Comparison of ENCODE assay signal across 8 cellular contexts in genomic region chr18:54357660-54358494, GRCh38. TPM values are rescaled to one million over a fixed set of nuclear protein-coding genes. Genes with fewer than 3 reads are reported as not detected.
DNase-seq lines count a peak whose midpoint lies in the region; FAIRE-seq and TF ChIP-seq lines count a peak whose summit lies in the region.

TSS of gene C18orf54 (plus strand) at chr18:54357906. CDS start at chr18:54360573, 2,667 bp downstream.
TSS of gene STARD6 (minus strand) at chr18:54357858. CDS start at chr18:54354573, 3,285 bp downstream.

- H2AFZ ChIP-seq in neural progenitor cell (replicated peaks) = peak within 1 kb of the TSS; percentile 80

- peak within 1 kb of the TSS; percentile 93 for H3K4me3 ChIP-seq in H7 (ENCODE audit: insufficient read depth, low read depth, low read length)
- H3K4me3 ChIP-seq in foreskin fibroblast (ENCODE audit: low read depth in 1 of 2, low read length in 2 of 2) = peak within 1 kb of the TSS; percentile 87 to 97
- peak within 1 kb of the TSS; percentile 94 for H3K4me3 ChIP-seq in neural progenitor cell
- H3K4me3 ChIP-seq in stomach smooth muscle (ENCODE audit: low read length in 2 of 2) = peak within 1 kb of the TSS; percentile 89

- H3K27ac Mint-ChIP-seq in neural progenitor cell = peak within 1 kb of the TSS; percentile 98

- H3K9me3 Mint-ChIP-seq in neural progenitor cell = peaks cover 3% of the 10 kb centered on the region

- H3K27me3 ChIP-seq in H7 (ENCODE audit: control insufficient read depth, insufficient read depth, low read length) = no peaks in the 10 kb centered on the region
- no peaks in the 10 kb centered on the region for H3K27me3 ChIP-seq in neural progenitor cell
- peaks cover 0 to 5% of the 10 kb centered on the region in 2 donors for H3K27me3 ChIP-seq in stomach smooth muscle (ENCODE audit: control insufficient read depth in 1 of 2, insufficient read depth in 2 of 2, low read length in 2 of 2)

- CTCF ChIA-PET in RWPE1 (lab: Yijun Ruan, JAX) = interaction anchor here (0.7 kb wide), 1 partner anchor 18 kb away, joined by 3 read pairs; no protein-coding TSS in a partner anchor

- peaks cover 10% of the 10 kb centered on the region for H3F3A ChIP-seq in neural progenitor cell (ENCODE audit: low read depth)

- peaks cover 3% of the 10 kb centered on the region for H3K27me3 Mint-ChIP-seq in neural progenitor cell (ENCODE audit: insufficient read depth, low read depth)

- POLR2A ChIA-PET in RWPE1 (lab: Yijun Ruan, JAX; ENCODE audit: low non-redundant PET) = no interaction called here

- TF ChIP-seq CTCF in RWPE1 (conservative IDR thresholded peaks at IDR 0.05; ENCODE audit: low read depth) (peak; percentile 56), foreskin fibroblast (IDR thresholded peaks at IDR 0.05; ENCODE audit: low read depth, low read length) (peak; percentile 19), neural progenitor cell (IDR thresholded peaks at IDR 0.05) (peak; percentile 70)

- H3K79me2 ChIP-seq in neural progenitor cell (ENCODE audit: low read depth) = peaks cover 49% of the 10 kb centered on the region

- DNase-seq in H7 (peak; percentile 92), LoVo (ENCODE audit: low spot score) (peak; percentile 91), RWPE1 (ENCODE audit: low spot score) (peak; percentile 86), foreskin fibroblast (peak; percentile 86 to 96), neural progenitor cell (ENCODE audit: low spot score) (peak; percentile 97)
- peak; percentile 89 for DNase-seq in activated effector memory CD4-positive, alpha-beta T cell treated with Interleukin-2 at 50 U/mL for 16 hours

- peaks cover 17% of the 10 kb centered on the region for H3K36me3 Mint-ChIP-seq in neural progenitor cell

- H3K4me1 Mint-ChIP-seq in neural progenitor cell = peaks cover 15% of the 10 kb centered on the region

- FAIRE-seq in G401.6 (lab: Jason Lieb, UNC) = peak; percentile 33

- H3K4me1 ChIP-seq in neural progenitor cell (peaks cover 24% of the 10 kb centered on the region), stomach smooth muscle (ENCODE audit: control insufficient read depth, insufficient read depth, low read length) (peaks cover 8% of the 10 kb centered on the region)

- H3K36me3 ChIP-seq in H7 (replicated peaks; ENCODE audit: control insufficient read depth, insufficient read depth, low read length) (peaks cover 7% of the 10 kb centered on the region), neural progenitor cell (peaks cover 24% of the 10 kb centered on the region), stomach smooth muscle (ENCODE audit: control insufficient read depth in 2 of 2, insufficient read depth in 2 of 2, low read length in 2 of 2) (no peaks in the 10 kb centered on the region)

- H3K9me3 ChIP-seq in neural progenitor cell (ENCODE audit: low read depth) = no peaks in the 10 kb centered on the region
- no peaks in the 10 kb centered on the region for H3K9me3 ChIP-seq in stomach smooth muscle (ENCODE audit: control insufficient read depth in 2 of 2, low read length in 2 of 2)

- H3K9ac ChIP-seq in neural progenitor cell (peak within 1 kb of the TSS; percentile 61), stomach smooth muscle (ENCODE audit: low read length in 2 of 2) (peak within 1 kb of the TSS; percentile 66 to 78)

- no peaks in the 10 kb centered on the region for H4K20me1 ChIP-seq in neural progenitor cell (ENCODE audit: low read depth)

- H3K27ac ChIP-seq in RWPE1 (peak within 1 kb of the TSS; percentile 86), neural progenitor cell (peak within 1 kb of the TSS; percentile 77), stomach smooth muscle (ENCODE audit: low read length) (no peak within 1 kb of the TSS)

- peak within 1 kb of the TSS; percentile 99 for H3K4me3 Mint-ChIP-seq in neural progenitor cell

- peak within 1 kb of the TSS; percentile 81 for H3K4me2 ChIP-seq in neural progenitor cell

RNA-seq across cellular contexts. Expression of gene C18orf54, which starts in this region (rescaled TPM):
- total RNA-seq in H7 (2014; rRNA removed; shearing (Covaris generic)) = 10.3 and 13.4 TPM in 2 replicates
- total RNA-seq in neural progenitor cell (ENCODE audit: low replicate concordance) = 21.5 and 40.1 TPM in 2 replicates

RNA-seq across cellular contexts. Expression of gene STARD6, which starts in this region (rescaled TPM):
- total RNA-seq in H7 (2014; rRNA removed; shearing (Covaris generic)) = not detected in 2 replicates
- not detected in 2 replicates for total RNA-seq in neural progenitor cell (ENCODE audit: low replicate concordance)

Comparison
In these comparisons a context has a peak if more than half of its experiments do, and no peak if none do; other contexts are left out.
1. CTCF ChIP-seq: peak in every context shown above with its lines; median percentile 70 in neural progenitor cell; 56 in RWPE1; 19 in foreskin fibroblast.